ENCODE assay signal across 1 cellular context in genomic region chr11:60855726-60856633, GRCh38.
A peak's percentile ranks its signal among the peaks of the same experiment; 100 is the strongest.
TF ChIP-seq lines count a peak whose summit lies in the region.

Gene PTGDR2, minus strand, starts transcription at chr11:60855950. Its CDS starts 2,228 bp downstream, at chr11:60853722.

TF ChIP-seq in HepG2, 621 proteins besides CTCF, POLR2A, EP300 and RAD21 (continued from another document and continues in another):
- TF ChIP-seq PRDM10 (CRISPR knock-in tag; IDR thresholded peaks at IDR 0.05; ENCODE audit: low read depth): no peak
- no peak for TF ChIP-seq ZNF737 (CRISPR knock-in tag; IDR thresholded peaks at IDR 0.05; ENCODE audit: borderline replicate concordance)
- no peak for TF ChIP-seq ZNF460 (CRISPR knock-in tag; IDR thresholded peaks at IDR 0.05; ENCODE audit: borderline replicate concordance)
- 0 out of 2 replicates have a peak, but pooled peaks have one; percentile 23 for TF ChIP-seq ATF2 (CRISPR knock-in tag; IDR thresholded peaks at IDR 0.05)
- TF ChIP-seq ZSCAN29 (CRISPR knock-in tag; conservative IDR thresholded peaks at IDR 0.05): no peak
- TF ChIP-seq ZBTB37 (CRISPR knock-in tag; IDR thresholded peaks at IDR 0.05): no peak; the same call in 1 of the 2 replicates
- TF ChIP-seq ELF1 (CRISPR knock-in tag; IDR thresholded peaks at IDR 0.05): no peak
- TF ChIP-seq ZNF513 (CRISPR knock-in tag; conservative IDR thresholded peaks at IDR 0.05): no peak
- TF ChIP-seq ZBTB43 (CRISPR knock-in tag; conservative IDR thresholded peaks at IDR 0.05): peak; percentile 100
- TF ChIP-seq ARID5B (CRISPR knock-in tag; IDR thresholded peaks at IDR 0.05): peak; percentile 61
- no peak for TF ChIP-seq PRDM15 (CRISPR knock-in tag; IDR thresholded peaks at IDR 0.05)
- TF ChIP-seq ZNF510 (CRISPR knock-in tag; IDR thresholded peaks at IDR 0.05; ENCODE audit: low read depth): no peak
- peak; percentile 97 for TF ChIP-seq HOXD1 (CRISPR knock-in tag; IDR thresholded peaks at IDR 0.05)
- TF ChIP-seq YEATS4 (CRISPR knock-in tag; IDR thresholded peaks at IDR 0.05; ENCODE audit: borderline replicate concordance): peak; percentile 62; the same call in 1 of the 2 replicates
- no peak for TF ChIP-seq ZNF124 (CRISPR knock-in tag; IDR thresholded peaks at IDR 0.05)
- peak; percentile 20; the same call in 1 of the 2 replicates for TF ChIP-seq CREM (IDR thresholded peaks at IDR 0.05)
- no peak for TF ChIP-seq CREM (CRISPR knock-in tag; IDR thresholded peaks at IDR 0.05)
- TF ChIP-seq ZBTB26 (CRISPR knock-in tag; IDR thresholded peaks at IDR 0.05; ENCODE audit: borderline replicate concordance): no peak
- TF ChIP-seq IRX3 (CRISPR knock-in tag; IDR thresholded peaks at IDR 0.05; ENCODE audit: borderline replicate concordance, low read depth): no peak
- TF ChIP-seq RFX3 (CRISPR knock-in tag; IDR thresholded peaks at IDR 0.05): no peak
- no peak for TF ChIP-seq ZNF598 (CRISPR knock-in tag; IDR thresholded peaks at IDR 0.05; ENCODE audit: borderline replicate concordance)
- TF ChIP-seq PRMT3 (CRISPR knock-in tag; IDR thresholded peaks at IDR 0.05; ENCODE audit: borderline replicate concordance, low read depth): no peak
- no peak for TF ChIP-seq YY1 (IDR thresholded peaks at IDR 0.05; ENCODE audit: insufficient read depth, insufficient replicate concordance, low read depth, low read length)
- no peak for TF ChIP-seq ZNF710 (CRISPR knock-in tag; IDR thresholded peaks at IDR 0.05; ENCODE audit: borderline replicate concordance)
- peak; percentile 85 for TF ChIP-seq PAXIP1 (CRISPR knock-in tag; conservative IDR thresholded peaks at IDR 0.05)
- no peak for TF ChIP-seq GLI4 (CRISPR knock-in tag; IDR thresholded peaks at IDR 0.05; ENCODE audit: borderline replicate concordance)
- TF ChIP-seq ZNF776 (CRISPR knock-in tag; IDR thresholded peaks at IDR 0.05): no peak
- TF ChIP-seq LCORL (IDR thresholded peaks at IDR 0.05): no peak
- TF ChIP-seq LCORL (CRISPR knock-in tag; IDR thresholded peaks at IDR 0.05): 0 out of 2 replicates have a peak, but pooled peaks have one; percentile 37
